In the genomic region with DNA sequence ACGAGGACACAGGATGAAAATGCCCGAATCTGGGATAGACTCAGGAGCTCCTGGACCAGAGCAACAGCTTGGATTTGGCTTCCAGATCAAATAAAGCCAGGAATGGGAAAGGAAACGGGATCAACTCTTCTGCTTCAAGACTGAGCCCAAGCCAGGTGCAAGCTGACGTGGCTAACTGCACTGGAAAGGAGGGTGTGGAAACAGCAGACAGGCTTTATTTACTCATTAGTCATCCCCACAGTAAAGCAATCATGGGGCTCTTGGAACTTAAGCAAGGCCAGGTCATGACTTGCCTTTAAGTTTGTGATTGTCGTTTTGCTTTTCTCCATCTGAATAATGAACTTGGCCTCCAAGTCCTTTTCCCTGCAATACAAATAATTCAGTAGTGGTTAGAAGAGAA, we compare ENCODE assay signal across 10 cellular contexts. TPM values are rescaled to one million over a fixed set of nuclear protein-coding genes. Genes with fewer than 3 reads are reported as not detected.
DNase-seq lines count a peak whose midpoint lies in the region; ATAC-seq and TF ChIP-seq lines count a peak whose summit lies in the region.
"Had no signal": no experiment of that assay in that cellular context is flagged by ENCODE, and none has a peak within 500 bp of the region (broad histone marks: within the 10 kb centered on the region; RNA-seq: fewer than 3 reads in every experiment).

No MANE protein-coding gene starts in this region.

- peak overlapping the region in 2 of 4 donors; percentile 25 to 57 for H3K27ac ChIP-seq in body of pancreas
- no peak overlapping the region for H3K27ac ChIP-seq in mesendoderm (ENCODE audit: low read depth, low read length)

- intact Hi-C loops in body of pancreas (cut with DNase I), result no loop called here

- no peak overlapping the region for H4K5ac ChIP-seq in mesendoderm (ENCODE audit: low read length)

- ATAC-seq in body of pancreas, result peak; percentile 88
- ATAC-seq in HG03457 (IDR thresholded peaks at IDR 0.05; ENCODE audit: unreplicated experiment), result no peak
- ATAC-seq: stimulated activated naive B cell treated with anti-CD40 and anti-IgM and Interleukin-4, amounts not matched to agents 10 μg/mL and 1 μg/mL and 100 μg/mL, for 72 hours had no signal

- H3K23ac ChIP-seq in mesendoderm (ENCODE audit: low read length), result no peak overlapping the region

- WGBS in body of pancreas, 2 donors, result 48 to 49% methylated on average over 5 of the region's 5 CpGs
- no CpG with 5 or more reads among the region's 5 CpGs for WGBS in mesendoderm (ENCODE audit: extremely low coverage, insufficient coverage, low lambda C conversion rate)

- H3K4ac ChIP-seq in mesendoderm (ENCODE audit: low read depth, low read length), result no peak overlapping the region

- H3K4me2 ChIP-seq in mesendoderm (ENCODE audit: low read length), result no peak overlapping the region

- H3K79me2 ChIP-seq in mesendoderm (ENCODE audit: control insufficient read depth, insufficient read depth, low read length), result no peaks in the 10 kb centered on the region

- H3K27me3 ChIP-seq in body of pancreas (no peaks in the 10 kb centered on the region), mesendoderm (ENCODE audit: insufficient read depth, low read length, poor library complexity) (no peaks in the 10 kb centered on the region), BE2C (no peaks in the 10 kb centered on the region)

- H3K79me1 ChIP-seq in mesendoderm (ENCODE audit: low read length), result no peaks in the 10 kb centered on the region

- H2BK120ac ChIP-seq in mesendoderm (ENCODE audit: low read depth, low read length), result no peak overlapping the region

- no peak overlapping the region for H2BK15ac ChIP-seq in mesendoderm (replicated peaks; ENCODE audit: low read depth)

- no peaks in the 10 kb centered on the region for H3K9me3 ChIP-seq in body of pancreas
- H3K9me3 ChIP-seq in BE2C, result no peaks in the 10 kb centered on the region

- H2AK5ac ChIP-seq in mesendoderm (ENCODE audit: low read length), result no peak overlapping the region

- H3K4me1 ChIP-seq in body of pancreas (peaks cover 11% of the 10 kb centered on the region), mesendoderm (ENCODE audit: control insufficient read depth, low read depth, low read length) (peaks cover 1% of the 10 kb centered on the region), BE2C (no peaks in the 10 kb centered on the region)

- TF ChIP-seq CTCF in body of pancreas (IDR thresholded peaks at IDR 0.05), result no peak
- no peak for TF ChIP-seq CTCF in BE2C (IDR thresholded peaks at IDR 0.05; ENCODE audit: low read depth, low read length)

- DNase-seq in AG20443 (ENCODE audit: low spot score), result peak; percentile 63
- DNase-seq in NCI-H1417 treated with DMSO at 0.1 percent for 48 hours (lab: John Stamatoyannopoulos, UW), result peak; percentile 56
- DNase-seq in body of pancreas, result peak; percentile 41 to 81 (median 56)
- peak; percentile 50 for DNase-seq in mesendoderm
- no peak for DNase-seq in activated effector memory CD4-positive, alpha-beta T cell treated with Interleukin-2 at 50 U/mL for 16 hours
- no peak for DNase-seq in BE2C
- DNase-seq in nucleus accumbens (lab: John Stamatoyannopoulos, UW), result no peak
- DNase-seq: kidney; stimulated activated naive B cell treated with anti-CD40 and anti-IgM and Interleukin-4, amounts not matched to agents 10 μg/mL and 1 μg/mL and 100 μg/mL, for 72 hours had no signal

- H2BK5ac ChIP-seq in mesendoderm (ENCODE audit: low read length), result no peak overlapping the region

- H3K4me3 ChIP-seq in body of pancreas (no peak overlapping the region), mesendoderm (ENCODE audit: low read length) (no peak overlapping the region), BE2C (ENCODE audit: low read depth, low read length) (no peak overlapping the region)

- H3K9ac ChIP-seq in mesendoderm (ENCODE audit: low read length), result no peak overlapping the region

- H4K8ac ChIP-seq in mesendoderm (ENCODE audit: low read depth, low read length), result no peak overlapping the region

- H3K36me3 ChIP-seq in body of pancreas (replicated peaks in 1 of 2; ENCODE audit: insufficient read depth in 1 of 2, low read depth in 2 of 2) (no peaks in the 10 kb centered on the region), mesendoderm (ENCODE audit: control insufficient read depth, insufficient read depth, low read length) (no peaks in the 10 kb centered on the region), BE2C (no peaks in the 10 kb centered on the region)

- no peak for TF ChIP-seq POLR2A in body of pancreas (IDR thresholded peaks at IDR 0.05)

- no peak overlapping the region for H3K56ac ChIP-seq in mesendoderm (ENCODE audit: low read length)

- no peak overlapping the region for H3K18ac ChIP-seq in mesendoderm (ENCODE audit: low read length)

RNA-seq across cellular contexts. Expression of a gene that starts 45.2 kb away (rescaled TPM):
- total RNA-seq in body of pancreas, result 10 to 100 TPM; 13.7 to 55.0 TPM
- polyA plus RNA-seq in mesendoderm (2013, experiment 1 of 2), result 5.0 TPM
- 5.5 TPM for polyA plus RNA-seq in mesendoderm (2013, experiment 2 of 2)
- 3.8 TPM for polyA plus RNA-seq in BE2C (2012; ENCODE audit: insufficient read depth, insufficient read length, low read depth)

Comparison
In these comparisons a context has a peak if more than half of its experiments do, and no peak if none do; other contexts are left out.
1. DNase-seq: peak in AG20443 (single experiment), NCI-H1417 treated with DMSO at 0.1 percent for 48 hours (single experiment), body of pancreas (4 of 4) and mesendoderm (single experiment); none in activated effector memory CD4-positive, alpha-beta T cell treated with Interleukin-2 at 50 U/mL for 16 hours (single experiment), BE2C (single experiment) and nucleus accumbens (0 of 56).